ENCODE assay signal across 16 cellular contexts in the genomic region with DNA sequence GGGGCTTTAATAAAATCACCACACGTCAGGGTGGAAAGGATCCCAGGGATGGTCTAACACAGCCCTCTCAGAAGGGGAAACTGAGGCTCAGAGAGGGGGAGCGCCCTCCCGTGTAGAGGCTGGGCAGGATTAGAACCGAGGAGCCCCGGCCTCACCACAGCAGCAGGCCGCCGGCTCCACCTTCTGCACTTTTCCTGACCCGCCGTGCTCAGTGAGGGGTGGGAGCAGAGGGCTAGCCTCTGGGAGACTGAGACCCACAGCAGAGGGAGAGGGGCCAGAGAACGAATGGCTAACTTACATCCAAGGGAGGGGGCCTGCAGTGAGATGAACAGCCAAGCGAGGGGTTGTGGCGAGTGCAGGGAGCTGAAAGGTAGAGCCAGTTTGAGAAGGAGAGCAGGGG.
"Had no signal": no experiment of that assay in that cellular context is flagged by ENCODE, and none has a peak within 500 bp of the region (broad histone marks: within the 10 kb centered on the region; RNA-seq: fewer than 3 reads in every experiment).

No MANE protein-coding gene starts in this region.

- ATAC-seq: effector memory CD8-positive, alpha-beta T cell; esophagus mucosa; left cardiac atrium; naive thymus-derived CD4-positive, alpha-beta T cell had no signal

- H3K4me1 Mint-ChIP-seq: activated naive CD8-positive, alpha-beta T cell treated with anti-CD3 and anti-CD28 coated beads for 36 hours; memory B cell had no signal

- H3K27ac Mint-ChIP-seq: activated CD4-positive, alpha-beta memory T cell treated with anti-CD3 and anti-CD28 coated beads for 36 hours; activated naive CD8-positive, alpha-beta T cell treated with anti-CD3 and anti-CD28 coated beads for 36 hours; effector memory CD8-positive, alpha-beta T cell; memory B cell; naive thymus-derived CD4-positive, alpha-beta T cell; T-helper 1 cell treated with Interleukin-12 subunit alpha and Interleukin-12 subunit beta and Interleukin-4 antibody, amounts not matched to agents 30 μg/mL and 1 μg/mL, for 36 hours had no signal

- H3K36me3 Mint-ChIP-seq: activated CD4-positive, alpha-beta memory T cell treated with anti-CD3 and anti-CD28 coated beads for 36 hours; activated naive CD8-positive, alpha-beta T cell treated with anti-CD3 and anti-CD28 coated beads for 36 hours; memory B cell; naive thymus-derived CD4-positive, alpha-beta T cell had no signal

- H3K9me3 Mint-ChIP-seq: activated CD4-positive, alpha-beta memory T cell treated with anti-CD3 and anti-CD28 coated beads for 36 hours; activated naive CD8-positive, alpha-beta T cell treated with anti-CD3 and anti-CD28 coated beads for 36 hours; effector memory CD8-positive, alpha-beta T cell; memory B cell; naive thymus-derived CD4-positive, alpha-beta T cell; T-helper 1 cell treated with Interleukin-12 subunit alpha and Interleukin-12 subunit beta and Interleukin-4 antibody, amounts not matched to agents 30 μg/mL and 1 μg/mL, for 36 hours had no signal

- H3K4me3 Mint-ChIP-seq: activated CD4-positive, alpha-beta memory T cell treated with anti-CD3 and anti-CD28 coated beads for 36 hours; activated naive CD8-positive, alpha-beta T cell treated with anti-CD3 and anti-CD28 coated beads for 36 hours; effector memory CD8-positive, alpha-beta T cell; memory B cell; naive thymus-derived CD4-positive, alpha-beta T cell; T-helper 1 cell treated with Interleukin-12 subunit alpha and Interleukin-12 subunit beta and Interleukin-4 antibody, amounts not matched to agents 30 μg/mL and 1 μg/mL, for 36 hours had no signal

- DNase-seq: activated CD4-positive, alpha-beta memory T cell treated with anti-CD3 and anti-CD28 coated beads for 36 hours; activated CD4-positive, alpha-beta T cell treated with anti-CD3 and anti-CD28 coated beads for 48 hours; activated naive CD4-positive, alpha-beta T cell treated with Interleukin-2 at 50 U/mL for 16 hours; activated naive CD8-positive, alpha-beta T cell treated with anti-CD3 and anti-CD28 coated beads for 36 hours; activated T-cell treated with anti-CD3 and anti-CD28 coated beads, Interleukin-2, amount 50 U/mL, for 48 hours; central memory CD4-positive, alpha-beta T cell; effector memory CD8-positive, alpha-beta T cell; foreskin melanocyte; hippocampal formation; left cardiac atrium; naive thymus-derived CD4-positive, alpha-beta T cell; stimulated activated CD4-positive, alpha-beta T cell treated with anti-CD3 and anti-CD28 coated beads, Interleukin-4, amount 100 ng/mL, for 1 hour; stimulated activated naive CD8-positive, alpha-beta T cell treated with anti-CD3 and anti-CD28 coated beads, Interleukin-15, Interleukin-2, amounts not matched to agents 100 U/mL and 50 U/mL, for 24 hours had no signal
